8 cellular contexts compared by ENCODE assay signal in the genomic region with DNA sequence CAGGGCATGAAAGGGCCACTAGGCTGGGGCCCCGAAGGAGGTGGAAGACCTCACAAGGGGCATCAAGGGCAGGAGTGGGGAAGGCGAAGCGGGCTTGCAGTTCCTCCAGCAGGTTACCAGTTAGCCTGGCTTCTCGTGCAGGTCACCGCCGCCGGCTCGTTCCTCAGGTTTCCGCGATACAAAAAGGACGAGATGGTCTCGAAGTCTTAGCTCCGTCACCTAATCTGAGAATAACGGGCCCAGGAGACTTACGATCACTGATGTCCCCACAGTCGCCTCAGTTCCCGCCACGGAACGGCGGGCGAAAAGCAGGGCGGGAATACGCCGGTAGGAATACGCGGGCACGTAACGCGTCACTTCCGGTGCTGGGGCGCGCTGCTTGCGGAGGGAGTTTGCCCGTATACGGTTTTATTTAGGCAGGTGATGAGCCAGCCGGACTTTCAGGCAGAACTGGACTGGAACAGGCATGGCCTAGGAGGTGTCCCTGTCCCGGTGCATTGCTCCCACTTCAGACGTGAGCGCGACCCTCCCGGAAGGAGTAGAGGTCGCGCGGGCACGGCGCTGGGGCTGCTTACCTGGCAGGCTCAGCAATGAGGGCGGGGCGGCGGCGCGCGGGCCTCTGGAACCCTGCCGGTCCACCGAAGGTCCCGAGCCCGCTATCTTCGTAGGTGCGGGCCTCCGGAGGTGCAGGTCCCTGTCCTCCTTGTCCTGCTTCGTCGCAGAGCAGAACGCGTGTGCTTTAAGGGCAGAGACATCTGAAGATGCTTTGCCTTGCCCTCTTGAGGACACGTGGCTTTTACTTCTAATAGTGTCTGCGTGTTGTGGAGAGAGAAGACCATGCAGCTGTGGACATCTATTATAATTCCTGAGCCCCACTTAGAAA. TPM values are rescaled to one million over a fixed set of nuclear protein-coding genes. Genes with fewer than 3 reads are reported as not detected.
DNase-seq lines count a peak whose midpoint lies in the region; ATAC-seq, FAIRE-seq and TF ChIP-seq lines count a peak whose summit lies in the region.

A gene with protein sequence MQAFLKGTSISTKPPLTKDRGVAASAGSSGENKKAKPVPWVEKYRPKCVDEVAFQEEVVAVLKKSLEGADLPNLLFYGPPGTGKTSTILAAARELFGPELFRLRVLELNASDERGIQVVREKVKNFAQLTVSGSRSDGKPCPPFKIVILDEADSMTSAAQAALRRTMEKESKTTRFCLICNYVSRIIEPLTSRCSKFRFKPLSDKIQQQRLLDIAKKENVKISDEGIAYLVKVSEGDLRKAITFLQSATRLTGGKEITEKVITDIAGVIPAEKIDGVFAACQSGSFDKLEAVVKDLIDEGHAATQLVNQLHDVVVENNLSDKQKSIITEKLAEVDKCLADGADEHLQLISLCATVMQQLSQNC (minus strand): TSS at position 310 of the 883 bp plus-strand sequence. CDS start 1,769 bp downstream, outside the sequence.

- TSS peak; percentile 95 for BruUV-seq in A673 (replicated peaks; lab: Mats Ljungman, UMichigan)

- intact Hi-C loops in A673 (cut with micrococcal nuclease; ENCODE audit: unreplicated experiment) (no loop called here), spleen (cut with DNase I; ENCODE audit: low total_unique reads) (no loop called here)

- peak within 1 kb of the TSS; percentile 95 for H3K27ac ChIP-seq in A673 (ENCODE audit: low read depth, low read length, poor library complexity, severe bottlenecking)
- H3K27ac ChIP-seq in spleen: peak within 1 kb of the TSS; percentile 85 to 95 (median 91)

- peaks cover 30% of the 10 kb centered on the region for H3K36me3 ChIP-seq in A673 (ENCODE audit: insufficient read depth, low read length, poor library complexity, severe bottlenecking)
- H3K36me3 ChIP-seq in bronchial epithelial cell (ENCODE audit: control insufficient read depth, insufficient read depth, low read length): no peaks in the 10 kb centered on the region
- H3K36me3 ChIP-seq in spleen: peaks cover 0 to 32% (median 12%) of the 10 kb centered on the region in 6 donors

- CTCF ChIA-PET in A673 (lab: Charles Lee): no interaction called here

- H3K9me3 ChIP-seq in A673 (ENCODE audit: low read depth, low read length, poor library complexity, severe bottlenecking) (no peaks in the 10 kb centered on the region), spleen (no peaks in the 10 kb centered on the region)

- POLR2A ChIA-PET in A673 (lab: Charles Lee; ENCODE audit: low non-redundant PET): no interaction called here

- TF ChIP-seq CTCF in A673 (conservative IDR thresholded peaks at IDR 0.05; ENCODE audit: low read depth, low read length) (no peak), WI38 (IDR thresholded peaks at IDR 0.05; ENCODE audit: low read depth, low read length) (no peak), bronchial epithelial cell (IDR thresholded peaks at IDR 0.05; ENCODE audit: insufficient read depth, low read length, severe bottlenecking) (no peak), spleen (IDR thresholded peaks at IDR 0.05 in 8 of 11, conservative IDR thresholded peaks at IDR 0.05 in 3 of 11) (peak in 1 of 11 experiments; percentile 38)

- WGBS in spleen, 5 donors: 0 to 2% (median 0%) methylated on average over 19 to 65 of the region's 65 CpGs

- ATAC-seq in GM18870 (IDR thresholded peaks at IDR 0.05; ENCODE audit: unreplicated experiment) (peak; percentile 79), HG03097 (IDR thresholded peaks at IDR 0.05; ENCODE audit: low FRiP score, unreplicated experiment) (peak; percentile 80)

- FAIRE-seq in bronchial epithelial cell (lab: Jason Lieb, UNC): no peak

- DNase-seq in A673 (ENCODE audit: low spot score) (peak; percentile 94), NCI-H2196 (lab: John Stamatoyannopoulos, UW; ENCODE audit: unreplicated experiment) (peak; percentile 99), bronchial epithelial cell (ENCODE audit: low read depth) (peak; percentile 63), inferior parietal cortex (ENCODE audit: extremely low spot score) (peak; percentile 91), spleen (peak; percentile 97)

- H3K4me3 ChIP-seq in A673 (ENCODE audit: low read depth, low read length, poor library complexity, severe bottlenecking) (peak within 1 kb of the TSS; percentile 89), WI38 (ENCODE audit: low read depth, low read length) (peak within 1 kb of the TSS; percentile 88), bronchial epithelial cell (ENCODE audit: low read depth, low read length) (peak within 1 kb of the TSS; percentile 91), spleen (peak within 1 kb of the TSS; percentile 73 to 95 (median 77))

- no peak for TF ChIP-seq POLR2A in spleen (IDR thresholded peaks at IDR 0.05)

- peaks cover 17% of the 10 kb centered on the region for H3K4me1 ChIP-seq in A673 (ENCODE audit: insufficient read depth, low read length, poor library complexity, severe bottlenecking)
- H3K4me1 ChIP-seq in spleen: peaks cover 8 to 30% (median 21%) of the 10 kb centered on the region in 6 donors

- H3K27me3 ChIP-seq in A673 (replicated peaks; ENCODE audit: insufficient read depth, low read depth, low read length, poor library complexity) (no peaks in the 10 kb centered on the region), bronchial epithelial cell (ENCODE audit: control insufficient read depth, insufficient read depth, low read length) (no peaks in the 10 kb centered on the region), spleen (replicated peaks in 1 of 7) (no peaks in the 10 kb centered on the region)

RNA-seq across cellular contexts. Expression of the gene that starts here (rescaled TPM):
- total RNA-seq in A673 (2021) (116 and 120 TPM in 2 replicates), bronchial epithelial cell (12.4 and 26.1 TPM in 2 replicates), spleen (10 to 100 TPM; 14.4 to 22.0 (median 18.3) TPM)
- polyA plus RNA-seq in spleen: 10 to 100 TPM; 17.5 to 27.2 (median 23.9) TPM

Comparison
In these comparisons a context has a peak if more than half of its experiments do, and no peak if none do; other contexts are left out.
1. Peak in every context shown above with its lines: DNase-seq, ATAC-seq, H3K4me3 ChIP-seq and H3K27ac ChIP-seq.